In genomic region chr3:48299746-48300361, GRCh38 we compare ENCODE assay signal across 9 cellular contexts. TPM values are rescaled to one million over a fixed set of nuclear protein-coding genes. Genes with fewer than 3 reads are reported as not detected.
DNase-seq lines count a peak whose midpoint lies in the region; ATAC-seq, FAIRE-seq and TF ChIP-seq lines count a peak whose summit lies in the region.
"Had no signal": no experiment of that assay in that cellular context is flagged by ENCODE, and none has a peak within 500 bp of the region (broad histone marks: within the 10 kb centered on the region; RNA-seq: fewer than 3 reads in every experiment).

No MANE protein-coding gene starts in this region.

- H3T11ph ChIP-seq in H9 (ENCODE audit: low read length): no peak overlapping the region

- peak overlapping the region; percentile 87 to 88 for H3K4me3 Mint-ChIP-seq in H9

- H3K4me1 Mint-ChIP-seq in H9: peaks cover 16% of the 10 kb centered on the region in 2 experiments

- H3K4me3 ChIP-seq in A549 (peak overlapping the region; percentile 82; the same call in 2 of the 3 replicates), mesendoderm (ENCODE audit: low read length) (no peak overlapping the region)

- H2BK120ac ChIP-seq in H9 (ENCODE audit: low read depth, low read length, poor library complexity, severe bottlenecking) (no peak overlapping the region), mesendoderm (ENCODE audit: low read depth, low read length) (no peak overlapping the region)

- H3K9me3 ChIP-seq in A549 (no peaks in the 10 kb centered on the region), H9 (ENCODE audit: control insufficient read depth, low read depth, low read length) (no peaks in the 10 kb centered on the region)

- no peak overlapping the region for H2BK20ac ChIP-seq in H9 (ENCODE audit: low read depth, low read length, poor library complexity, severe bottlenecking)

- H3K79me2 ChIP-seq in H9 (ENCODE audit: insufficient read depth, low read length) (no peaks in the 10 kb centered on the region; the same call in 1 of the 2 replicates), mesendoderm (ENCODE audit: control insufficient read depth, insufficient read depth, low read length) (peaks cover 4% of the 10 kb centered on the region)

- no peak for TF ChIP-seq CTCF in A549 (IDR thresholded peaks at IDR 0.05)
- TF ChIP-seq CTCF in H9 (conservative IDR thresholded peaks at IDR 0.05): no peak

- no peaks in the 10 kb centered on the region for H4K20me1 ChIP-seq in H9 (ENCODE audit: control insufficient read depth, insufficient read depth, insufficient read length)

- peak overlapping the region; percentile 96 for H3K4me2 ChIP-seq in A549
- H3K4me2 ChIP-seq in H9 (ENCODE audit: insufficient read depth, insufficient read length, low read length): peak overlapping the region; percentile 89
- H3K4me2 ChIP-seq in mesendoderm (ENCODE audit: low read length): peak overlapping the region; percentile 75

- FAIRE-seq in A549 (lab: Jason Lieb, UNC): no peak

- H3K4ac ChIP-seq in H9 (ENCODE audit: low read depth, low read length) (no peak overlapping the region), mesendoderm (ENCODE audit: low read depth, low read length) (no peak overlapping the region)

- TF ChIP-seq POLR2A in A549 (IDR thresholded peaks at IDR 0.05; ENCODE audit: low read length) (no peak), GM18505 (IDR thresholded peaks at IDR 0.05; ENCODE audit: borderline replicate concordance, extremely low read depth, insufficient read depth, insufficient read length) (no peak)

- peak overlapping the region; percentile 7 for H4K5ac ChIP-seq in H9 (ENCODE audit: insufficient read length, low read depth, low read length)
- H4K5ac ChIP-seq in mesendoderm (ENCODE audit: low read length): no peak overlapping the region

- H3K9me3 Mint-ChIP-seq in H9: peaks cover 2 to 7% of the 10 kb centered on the region in 2 experiments; a peak in 2 of 5 replicates
- no peaks in the 10 kb centered on the region for H3K9me3 Mint-ChIP-seq in activated naive CD4-positive, alpha-beta T cell treated with anti-CD3 and anti-CD28 coated beads, Interleukin-2, amount 50 U/mL, for 72 hours

- H3K23ac ChIP-seq in H9 (ENCODE audit: insufficient read length, low read depth, low read length) (no peak overlapping the region), mesendoderm (ENCODE audit: low read length) (no peak overlapping the region)

- TF ChIP-seq RAD21 in A549 (conservative IDR thresholded peaks at IDR 0.05 in 1 of 2, IDR thresholded peaks at IDR 0.05 in 1 of 2): no peak

- H2AK5ac ChIP-seq in H9 (ENCODE audit: insufficient read length, low read length) (no peak overlapping the region), mesendoderm (ENCODE audit: low read length) (no peak overlapping the region)

- CTCF ChIA-PET in A549 (lab: Yijun Ruan, JAX): interaction anchor here (1.0 to 1.3 kb wide), 3 partner anchors 26 to 136 kb away, joined by 3 to 7 read pairs (median 4); no protein-coding TSS in a partner anchor

- H3K9ac ChIP-seq in H9 (ENCODE audit: extremely low read depth, insufficient read length, low read length) (peak overlapping the region; percentile 34), mesendoderm (ENCODE audit: low read length) (peak overlapping the region; percentile 98)

- H3K36me3 Mint-ChIP-seq in H9 (ENCODE audit: insufficient read depth in 1 of 3, low read depth in 3 of 3): peaks cover 7 to 47% (median 23%) of the 10 kb centered on the region in 3 experiments; a peak in 6 of 7 replicates
- peaks cover 9 to 27% of the 10 kb centered on the region in 2 donors for H3K36me3 Mint-ChIP-seq in activated naive CD4-positive, alpha-beta T cell treated with anti-CD3 and anti-CD28 coated beads, Interleukin-2, amount 50 U/mL, for 72 hours

- peaks cover 10% of the 10 kb centered on the region for H3K23me2 ChIP-seq in H9 (ENCODE audit: insufficient read length, low read depth, low read length, poor library complexity, severe bottlenecking)

- POLR2A ChIA-PET in A549 (lab: Yijun Ruan, JAX): no interaction called here

- H3K18ac ChIP-seq in H9 (ENCODE audit: insufficient read length, low read depth, low read length) (no peak overlapping the region), mesendoderm (ENCODE audit: low read length) (no peak overlapping the region)

- peaks cover 1% of the 10 kb centered on the region for H3K27me3 Mint-ChIP-seq in H9 (ENCODE audit: low read depth)

- H2BK15ac ChIP-seq in H9 (ENCODE audit: low read depth, low read length) (no peak overlapping the region), mesendoderm (replicated peaks; ENCODE audit: low read depth) (no peak overlapping the region)

- H3K27ac Mint-ChIP-seq in H9: no peak overlapping the region; a peak in 1 of 7 replicates
- H3K27ac Mint-ChIP-seq in activated naive CD4-positive, alpha-beta T cell treated with anti-CD3 and anti-CD28 coated beads, Interleukin-2, amount 50 U/mL, for 72 hours: peak overlapping the region; percentile 23 to 87

- no peak for TF ChIP-seq EP300 in A549 (IDR thresholded peaks at IDR 0.05)

- DNase-seq in A549 (ENCODE audit: low read depth in 1 of 2, low spot score in 1 of 2) (no peak), H9 (no peak), mesendoderm (no peak), DMS114 treated with DMSO at 0.1 percent for 48 hours (lab: John Stamatoyannopoulos, UW; ENCODE audit: unreplicated experiment) (no peak)
- DNase-seq in activated naive CD4-positive, alpha-beta T cell treated with anti-CD3 and anti-CD28 coated beads, Interleukin-2, amount 50 U/mL, for 72 hours (ENCODE audit: low spot score in 2 of 2): no peak
- DNase-seq: NCI-H345 had no signal

- H3K4me1 ChIP-seq in A549: peaks cover 7% of the 10 kb centered on the region
- H3K4me1 ChIP-seq in H9 (ENCODE audit: insufficient read depth, low read length): no peaks in the 10 kb centered on the region; the same call in 1 of the 2 replicates
- peaks cover 5% of the 10 kb centered on the region for H3K4me1 ChIP-seq in mesendoderm (ENCODE audit: control insufficient read depth, low read depth, low read length)

- H3K79me1 ChIP-seq in H9 (ENCODE audit: insufficient read depth, low read depth, low read length, poor library complexity, severe bottlenecking) (no peaks in the 10 kb centered on the region), mesendoderm (ENCODE audit: low read length) (peaks cover 11% of the 10 kb centered on the region)

- no peak for ATAC-seq in A549
- no peak for ATAC-seq in activated naive CD4-positive, alpha-beta T cell treated with anti-CD3 and anti-CD28 coated beads, Interleukin-2, amount 50 U/mL, for 72 hours
- ATAC-seq in HG02759 (IDR thresholded peaks at IDR 0.05; ENCODE audit: unreplicated experiment): no peak
- no peak for ATAC-seq in HG02642 (IDR thresholded peaks at IDR 0.05; ENCODE audit: poor library complexity, unreplicated experiment)
- ATAC-seq in GM18505 (IDR thresholded peaks at IDR 0.05; ENCODE audit: unreplicated experiment): no peak

- H3K27ac ChIP-seq in A549: peak overlapping the region in 1 of 2 experiments; percentile 99; a peak in 4 of 6 replicates
- no peak overlapping the region for H3K27ac ChIP-seq in H9 (ENCODE audit: insufficient read length, low read depth, low read length)
- no peak overlapping the region for H3K27ac ChIP-seq in mesendoderm (ENCODE audit: low read depth, low read length)

- H4K8ac ChIP-seq in H9 (replicated peaks; ENCODE audit: insufficient read length, low read depth, low read length) (no peak overlapping the region), mesendoderm (ENCODE audit: low read depth, low read length) (no peak overlapping the region)

- H4K91ac ChIP-seq in H9 (ENCODE audit: insufficient read length, low read depth, low read length): no peak overlapping the region

- no peak overlapping the region for H2AFZ ChIP-seq in H9 (ENCODE audit: low read length)

- no peak overlapping the region for H3K56ac ChIP-seq in H9 (ENCODE audit: insufficient read length, low read depth, low read length)
- H3K56ac ChIP-seq in mesendoderm (ENCODE audit: low read length): no peak overlapping the region

- no peak overlapping the region for H3K14ac ChIP-seq in H9 (ENCODE audit: insufficient read depth, low read length)

- H3K27me3 ChIP-seq in H9 (ENCODE audit: insufficient read depth, low read length) (no peaks in the 10 kb centered on the region), mesendoderm (ENCODE audit: insufficient read depth, low read length, poor library complexity) (no peaks in the 10 kb centered on the region)

- no peak overlapping the region for H2BK12ac ChIP-seq in H9 (ENCODE audit: insufficient read length, low read depth, low read length)

- H3K36me3 ChIP-seq in mesendoderm (ENCODE audit: control insufficient read depth, insufficient read depth, low read length): peaks cover 2% of the 10 kb centered on the region

- H2BK5ac ChIP-seq in H9 (ENCODE audit: insufficient read length, low read length) (no peak overlapping the region), mesendoderm (ENCODE audit: low read length) (no peak overlapping the region)

- 97% methylated on average over 5 of the region's 5 CpGs for WGBS in A549 (ENCODE audit: missing lambda C conversion rate)
- WGBS in H9 (ENCODE audit: extremely low coverage, insufficient read length, low lambda C conversion rate): 100% methylated on average over 1 of the region's 5 CpGs
- 100% methylated on average over 1 of the region's 5 CpGs for WGBS in mesendoderm (ENCODE audit: extremely low coverage, insufficient coverage, low lambda C conversion rate)

RNA-seq across cellular contexts. Expression of gene NME6, which starts 1.3 kb away (rescaled TPM):
- polyA plus RNA-seq in A549 (2011; rRNA removed) (20.5 and 22.7 TPM in 2 replicates), A549 (2017; fragmentation: RNase III; extraction: RNeasy Plus Mini Kit Qiagen cat#74134 plus additional on column Dnase treatment) (22.8 to 24.0 TPM (median 23.2 TPM) in 3 replicates)
- 31.0 and 35.2 TPM in 2 replicates for polyA plus RNA-seq in A549 (2012; cell fraction: cytosol; rRNA removed)
- 13.4 and 14.3 TPM in 2 replicates for polyA plus RNA-seq in A549 (2012; cell fraction: nucleus; rRNA removed)
- polyA minus RNA-seq in A549 (2011; rRNA and poly(A)+ RNA removed): 19.2 and 29.3 TPM in 2 replicates
- 19.2 and 22.0 TPM in 2 replicates for total RNA-seq in H9 (2021)
- 10 to 100 TPM; 23.2 to 25.5 TPM for total RNA-seq in activated naive CD4-positive, alpha-beta T cell treated with anti-CD3 and anti-CD28 coated beads, Interleukin-2, amount 50 U/mL, for 72 hours
- 12.7 TPM for polyA plus RNA-seq in mesendoderm (2013, experiment 1 of 2)
- 11.8 TPM for polyA plus RNA-seq in mesendoderm (2013, experiment 2 of 2)

RNA-seq across cellular contexts. Expression of gene SPINK8, which starts 33.6 kb away (rescaled TPM):
- not detected in 2 replicates for polyA plus RNA-seq in A549 (2011; rRNA removed)
- polyA plus RNA-seq in A549 (2012; cell fraction: cytosol; rRNA removed): not detected in 2 replicates
- polyA plus RNA-seq in A549 (2012; cell fraction: nucleus; rRNA removed): not detected in 2 replicates
- polyA plus RNA-seq in A549 (2017; fragmentation: RNase III; extraction: RNeasy Plus Mini Kit Qiagen cat#74134 plus additional on column Dnase treatment): not detected in 3 replicates
- polyA minus RNA-seq in A549 (2011; rRNA and poly(A)+ RNA removed): not detected in 2 replicates
- not detected in 2 replicates for total RNA-seq in H9 (2021)
- not detected for total RNA-seq in activated naive CD4-positive, alpha-beta T cell treated with anti-CD3 and anti-CD28 coated beads, Interleukin-2, amount 50 U/mL, for 72 hours
- not detected for polyA plus RNA-seq in mesendoderm (2013, experiment 1 of 2)
- not detected for polyA plus RNA-seq in mesendoderm (2013, experiment 2 of 2)

RNA-seq across cellular contexts. Expression of gene ZNF589, which starts 59.0 kb away (rescaled TPM):
- polyA plus RNA-seq in A549 (2011; rRNA removed) (3.6 and 5.6 TPM in 2 replicates), A549 (2017; fragmentation: RNase III; extraction: RNeasy Plus Mini Kit Qiagen cat#74134 plus additional on column Dnase treatment) (4.9 to 5.4 TPM (median 5.0 TPM) in 3 replicates)
- polyA plus RNA-seq in A549 (2012; cell fraction: cytosol; rRNA removed): 1.9 and 2.1 TPM in 2 replicates
- 3.0 and 5.2 TPM in 2 replicates for polyA plus RNA-seq in A549 (2012; cell fraction: nucleus; rRNA removed)
- 2.8 and 3.8 TPM in 2 replicates for polyA minus RNA-seq in A549 (2011; rRNA and poly(A)+ RNA removed)
- 86.0 and 88.2 TPM in 2 replicates for total RNA-seq in H9 (2021)
- total RNA-seq in activated naive CD4-positive, alpha-beta T cell treated with anti-CD3 and anti-CD28 coated beads, Interleukin-2, amount 50 U/mL, for 72 hours: 10 to 100 TPM; 24.2 to 58.3 TPM
- 46.5 TPM for polyA plus RNA-seq in mesendoderm (2013, experiment 1 of 2)
- 47.1 TPM for polyA plus RNA-seq in mesendoderm (2013, experiment 2 of 2)

Comparison
In these comparisons a context has a peak if more than half of its experiments do, and no peak if none do; other contexts are left out.
1. H3K27ac Mint-ChIP-seq: peak in activated naive CD4-positive, alpha-beta T cell treated with anti-CD3 and anti-CD28 coated beads, Interleukin-2, amount 50 U/mL, for 72 hours (2 of 2); none in H9 (0 of 3).
2. Peak in every context shown above with its lines, with median percentiles within 50 percentile points of each other: H3K4me2 ChIP-seq.